ENCODE assay signal across 14 cellular contexts in genomic region chr7:155745737-155746136, GRCh38.
DNase-seq lines count a peak whose midpoint lies in the region; ATAC-seq, FAIRE-seq and TF ChIP-seq lines count a peak whose summit lies in the region.
"Had no signal": no experiment of that assay in that cellular context is flagged by ENCODE, and none has a peak within 500 bp of the region (broad histone marks: within the 10 kb centered on the region; RNA-seq: fewer than 3 reads in every experiment).

No MANE protein-coding gene starts in this region.

- peaks cover 60% of the 10 kb centered on the region for H3K4me1 Mint-ChIP-seq in activated CD4-positive, alpha-beta T cell treated with anti-CD3 and anti-CD28 coated beads for 36 hours
- peaks cover 24% of the 10 kb centered on the region for H3K4me1 Mint-ChIP-seq in memory B cell

- peaks cover 1 to 44% (median 15%) of the 10 kb centered on the region in 4 donors for H3K4me1 ChIP-seq in stomach

- TF ChIP-seq EP300 in stomach (IDR thresholded peaks at IDR 0.05) = no peak

- no peak for FAIRE-seq in H54 (lab: Jason Lieb, UNC)
- FAIRE-seq: pancreas had no signal

- peak; percentile 54 for ATAC-seq in activated CD4-positive, alpha-beta T cell treated with anti-CD3 and anti-CD28 coated beads for 36 hours
- ATAC-seq in GM21786 (IDR thresholded peaks at IDR 0.05; ENCODE audit: unreplicated experiment) (peak; percentile 13), HG03354 (IDR thresholded peaks at IDR 0.05; ENCODE audit: poor library complexity, severe bottlenecking, unreplicated experiment) (peak; percentile 34), memory B cell (ENCODE audit: low read depth) (no peak), Right ventricle myocardium inferior (no peak)
- ATAC-seq: HCT116, mucosa of descending colon, pancreas had no signal

- H3K27ac ChIP-seq in stomach = no peak overlapping the region
- H3K27ac ChIP-seq: 22Rv1, pancreas, tibial nerve had no signal

- H3K9me3 ChIP-seq in stomach = no peaks in the 10 kb centered on the region
- H3K9me3 ChIP-seq: mucosa of descending colon, pancreas, tibial nerve had no signal

- no peak for DNase-seq in activated CD4-positive, alpha-beta T cell treated with anti-CD3 and anti-CD28 coated beads for 36 hours
- DNase-seq in activated CD4-positive, alpha-beta T cell treated with anti-CD3 and anti-CD28 coated beads for 1 hour = no peak
- no peak for DNase-seq in memory B cell (ENCODE audit: low spot score in 2 of 2)
- no peak for DNase-seq in Right ventricle myocardium inferior (ENCODE audit: missing footprints)
- no peak for DNase-seq in H54 (ENCODE audit: insufficient read length, low spot score)
- no peak for DNase-seq in stomach
- DNase-seq: activated effector memory CD4-positive, alpha-beta T cell treated with anti-CD3 and anti-CD28 coated beads, Interleukin-2, amount 50 U/mL, for 16 hours; mucosa of descending colon; pancreas had no signal

- CTCF ChIA-PET in activated CD4-positive, alpha-beta T cell treated with anti-CD3 and anti-CD28 coated beads for 36 hours (lab: Charles Lee) = interaction anchor here (0.6 to 3.5 kb wide), 3 partner anchors 13 to 794 kb away, joined by 3 to 10 read pairs (median 4); no protein-coding TSS in a partner anchor

- H3K36me3 ChIP-seq in stomach = peaks cover 47 to 71% (median 62%) of the 10 kb centered on the region in 4 donors

- H3K27me3 ChIP-seq in stomach = no peaks in the 10 kb centered on the region
- H3K27me3 ChIP-seq: pancreas, tibial nerve had no signal

- POLR2A ChIA-PET in activated CD4-positive, alpha-beta T cell treated with anti-CD3 and anti-CD28 coated beads for 36 hours (lab: Charles Lee) = interaction anchor here (0.6 kb wide), 1 partner anchor 81 kb away, joined by 4 read pairs; no protein-coding TSS in a partner anchor

- WGBS in stomach, 5 donors = 92 to 95% (median 95%) methylated on average over 9 of the region's 9 CpGs

- H3K4me3 Mint-ChIP-seq in activated CD4-positive, alpha-beta T cell treated with anti-CD3 and anti-CD28 coated beads for 36 hours = no peak overlapping the region
- H3K4me3 Mint-ChIP-seq in memory B cell = no peak overlapping the region

- TF ChIP-seq POLR2A in H54 (IDR thresholded peaks at IDR 0.05; ENCODE audit: low read depth, low read length) = no peak
- TF ChIP-seq POLR2A in stomach (IDR thresholded peaks at IDR 0.05) = no peak

- peak overlapping the region; percentile 62 for H3K27ac Mint-ChIP-seq in activated CD4-positive, alpha-beta T cell treated with anti-CD3 and anti-CD28 coated beads for 36 hours
- peak overlapping the region; percentile 35 for H3K27ac Mint-ChIP-seq in memory B cell

- no peak for TF ChIP-seq CTCF in stomach (IDR thresholded peaks at IDR 0.05)

- no peaks in the 10 kb centered on the region for H3K9me3 Mint-ChIP-seq in activated CD4-positive, alpha-beta T cell treated with anti-CD3 and anti-CD28 coated beads for 36 hours (ENCODE audit: low read depth)
- H3K9me3 Mint-ChIP-seq in memory B cell = no peaks in the 10 kb centered on the region

- H3K4me3 ChIP-seq in stomach = no peak overlapping the region
- H3K4me3 ChIP-seq: mucosa of descending colon, pancreas, tibial nerve had no signal

- intact Hi-C loops in activated CD4-positive, alpha-beta T cell treated with anti-CD3 and anti-CD28 coated beads for 36 hours (cut with DNase I, micrococcal nuclease) = loop anchor here (2.0 kb wide), 1 partner anchor 19 kb away; no protein-coding TSS in a partner anchor
- intact Hi-C loops in Right ventricle myocardium inferior (cut with DNase I) = no loop called here
- intact Hi-C loops in stomach (cut with DNase I; ENCODE audit: low total_unique reads) = no loop called here

- peaks cover 55% of the 10 kb centered on the region for H3K36me3 Mint-ChIP-seq in activated CD4-positive, alpha-beta T cell treated with anti-CD3 and anti-CD28 coated beads for 36 hours (ENCODE audit: low read depth)
- peaks cover 19% of the 10 kb centered on the region for H3K36me3 Mint-ChIP-seq in memory B cell

- H3K27me3 Mint-ChIP-seq in activated CD4-positive, alpha-beta T cell treated with anti-CD3 and anti-CD28 coated beads for 36 hours = no peaks in the 10 kb centered on the region
- no peaks in the 10 kb centered on the region for H3K27me3 Mint-ChIP-seq in memory B cell

Comparison
In these comparisons a context has a peak if more than half of its experiments do, and no peak if none do; other contexts are left out.
1. ATAC-seq: peak in activated CD4-positive, alpha-beta T cell treated with anti-CD3 and anti-CD28 coated beads for 36 hours (single experiment), GM21786 (single experiment) and HG03354 (single experiment); none in memory B cell (single experiment) and Right ventricle myocardium inferior (single experiment).
2. intact Hi-C loops: an anchor here in activated CD4-positive, alpha-beta T cell treated with anti-CD3 and anti-CD28 coated beads for 36 hours (2.0 kb wide); none called in Right ventricle myocardium inferior and stomach.